31 cellular contexts compared by ENCODE assay signal in genomic region chr18:57708288-57708687, GRCh38.
"Had no signal": no experiment of that assay in that cellular context is flagged by ENCODE, and none has a peak within 500 bp of the region (broad histone marks: within the 10 kb centered on the region; RNA-seq: fewer than 3 reads in every experiment).

No MANE protein-coding gene starts in this region.

- H3K9me3 ChIP-seq: adrenal gland, gastroesophageal sphincter, pancreas, psoas muscle, sigmoid colon had no signal

- ATAC-seq: activated CD4-positive, alpha-beta T cell treated with anti-CD3 and anti-CD28 coated beads for 36 hours; activated CD8-positive, alpha-beta memory T cell treated with anti-CD3 and anti-CD28 coated beads, Interleukin-2, amount 10 ng/mL, durations not matched to agents 7 days and 5 days; activated CD8-positive, alpha-beta T cell treated with anti-CD3 and anti-CD28 coated beads, Interleukin-2, amount 10 ng/mL, durations not matched to agents 7 days and 5 days; effector memory CD8-positive, alpha-beta T cell; gastroesophageal sphincter; left lobe of liver; pancreas; psoas muscle; stimulated activated memory B cell treated with anti-CD40 and anti-IgM and Interleukin-4, amounts not matched to agents 10 μg/mL and 1 μg/mL and 100 μg/mL, for 72 hours; stimulated activated naive CD8-positive, alpha-beta T cell treated with anti-CD3 and anti-CD28 coated beads, Interleukin-15, amount 100 ng/mL, for 72 hours had no signal

- FAIRE-seq: pancreas, urothelium cell line had no signal

- H3K27me3 ChIP-seq: adrenal gland, cardiac muscle cell, gastroesophageal sphincter, pancreas, sigmoid colon, tibial nerve had no signal

- H3K4me3 ChIP-seq: adrenal gland, cardiac muscle cell, gastroesophageal sphincter, pancreas, psoas muscle, sigmoid colon, smooth muscle cell, tibial nerve had no signal

- H3K27ac ChIP-seq: adrenal gland, cardiac muscle cell, pancreas, psoas muscle, sigmoid colon, tibial nerve had no signal

- H3K36me3 ChIP-seq: adrenal gland, cardiac muscle cell, gastroesophageal sphincter, pancreas, sigmoid colon, tibial nerve had no signal

- DNase-seq: activated B cell treated with CpG ODN at 0.5 μM for 24 hours; activated CD4-positive, alpha-beta T cell treated with anti-CD3 and anti-CD28 coated beads for 36 hours; activated CD8-positive, alpha-beta memory T cell treated with anti-CD3 and anti-CD28 coated beads, Interleukin-2, amount 10 ng/mL, durations not matched to agents 7 days and 5 days; activated CD8-positive, alpha-beta T cell treated with anti-CD3 and anti-CD28 coated beads, Interleukin-2, amount 10 ng/mL, durations not matched to agents 7 days and 5 days; activated effector memory CD4-positive, alpha-beta T cell treated with Interleukin-2 at 50 U/mL for 16 hours; activated naive CD4-positive, alpha-beta T cell treated with Interleukin-2 at 50 U/mL for 16 hours; activated naive CD8-positive, alpha-beta T cell treated with anti-CD3 and anti-CD28 coated beads for 36 hours; activated T-cell treated with anti-CD3 and anti-CD28 coated beads, Interleukin-2, amount 50 U/mL, for 48 hours; adrenal gland; aorta; cortex of kidney; effector memory CD8-positive, alpha-beta T cell; head of caudate nucleus; kidney glomerular epithelial cell; naive B cell; nephron progenitor cell; pancreas; psoas muscle; sigmoid colon; stimulated activated CD4-positive, alpha-beta T cell treated with anti-CD3 and anti-CD28 coated beads, Interleukin-1b, Interleukin-23, amount 100 ng/mL, for 48 hours; stimulated activated CD4-positive, alpha-beta T cell treated with anti-CD3 and anti-CD28 coated beads, Interleukin-4, amount 100 ng/mL, for 4 hours; stimulated activated CD8-positive, alpha-beta memory T cell treated with anti-CD3 and anti-CD28 coated beads, Interleukin-4, amount 100 ng/mL, for 48 hours; stimulated activated naive CD8-positive, alpha-beta T cell treated with anti-CD3 and anti-CD28 coated beads, Interleukin-15, amount 100 ng/mL, for 72 hours; T-helper 2 cell had no signal
